8 cellular contexts compared by ENCODE assay signal in the genomic region with DNA sequence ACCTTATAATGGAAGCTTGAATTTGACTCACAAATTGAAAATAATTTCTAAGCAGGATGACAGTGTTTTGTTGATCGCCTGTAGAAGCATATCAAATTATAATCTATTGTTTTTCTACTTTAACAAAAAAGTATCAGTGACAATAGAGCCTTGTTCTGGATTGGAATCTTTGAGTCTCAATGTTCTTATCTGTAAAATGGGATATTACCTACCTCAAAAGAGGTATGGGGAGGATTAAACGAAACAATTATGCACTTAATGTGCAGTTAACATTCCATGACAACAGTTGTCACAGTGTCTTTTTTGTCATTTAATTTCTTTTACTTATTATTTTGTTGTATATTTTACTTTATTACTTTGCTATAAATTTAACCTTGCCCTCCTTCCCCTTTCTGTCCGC. TPM values are rescaled to one million over a fixed set of nuclear protein-coding genes. Genes with fewer than 3 reads are reported as not detected.
DNase-seq lines count a peak whose midpoint lies in the region; ATAC-seq and TF ChIP-seq lines count a peak whose summit lies in the region.

No MANE protein-coding gene starts in this region.

- ATAC-seq in activated naive CD8-positive, alpha-beta T cell treated with anti-CD3 and anti-CD28 coated beads, Interleukin-2, amount 50 U/mL, for 24 hours = no peak
- no peak for ATAC-seq in GM19328 (IDR thresholded peaks at IDR 0.05; ENCODE audit: unreplicated experiment)

- H3K9me3 Mint-ChIP-seq in activated T-cell treated with anti-CD3 and anti-CD28 coated beads, Interleukin-2, amount 50 U/mL, for 24 hours = no peaks in the 10 kb centered on the region
- H3K9me3 Mint-ChIP-seq in activated naive CD8-positive, alpha-beta T cell treated with anti-CD3 and anti-CD28 coated beads, Interleukin-2, amount 50 U/mL, for 24 hours = no peaks in the 10 kb centered on the region

- 76% methylated on average over 3 of the region's 3 CpGs for WGBS in liver

- peak overlapping the region in 2 of 3 donors; percentile 88 to 92 for H3K4me3 ChIP-seq in liver (ENCODE audit: low read depth in 1 of 3, low read length in 3 of 3)
- peak overlapping the region; percentile 88 to 95 for H3K4me3 ChIP-seq in tibial artery

- peaks cover 50% of the 10 kb centered on the region for H3K36me3 Mint-ChIP-seq in activated T-cell treated with anti-CD3 and anti-CD28 coated beads, Interleukin-2, amount 50 U/mL, for 24 hours (ENCODE audit: low read depth)
- peaks cover 28% of the 10 kb centered on the region for H3K36me3 Mint-ChIP-seq in activated naive CD8-positive, alpha-beta T cell treated with anti-CD3 and anti-CD28 coated beads, Interleukin-2, amount 50 U/mL, for 24 hours (ENCODE audit: low read depth)

- TF ChIP-seq CTCF in liver (IDR thresholded peaks at IDR 0.05; ENCODE audit: low read depth, low read length, missing input control) = no peak
- TF ChIP-seq CTCF in tibial artery (IDR thresholded peaks at IDR 0.05) = no peak

- peaks cover 48% of the 10 kb centered on the region for H3K4me1 Mint-ChIP-seq in activated T-cell treated with anti-CD3 and anti-CD28 coated beads, Interleukin-2, amount 50 U/mL, for 24 hours (ENCODE audit: low read depth)
- peaks cover 45% of the 10 kb centered on the region for H3K4me1 Mint-ChIP-seq in activated naive CD8-positive, alpha-beta T cell treated with anti-CD3 and anti-CD28 coated beads, Interleukin-2, amount 50 U/mL, for 24 hours

- TF ChIP-seq RAD21 in liver (IDR thresholded peaks at IDR 0.05) = no peak

- H3K27me3 Mint-ChIP-seq in activated T-cell treated with anti-CD3 and anti-CD28 coated beads, Interleukin-2, amount 50 U/mL, for 24 hours = no peaks in the 10 kb centered on the region
- no peaks in the 10 kb centered on the region for H3K27me3 Mint-ChIP-seq in activated naive CD8-positive, alpha-beta T cell treated with anti-CD3 and anti-CD28 coated beads, Interleukin-2, amount 50 U/mL, for 24 hours

- H3K27ac ChIP-seq in liver (ENCODE audit: low read depth in 1 of 2, low read length in 2 of 2) = no peak overlapping the region
- H3K27ac ChIP-seq in tibial artery = peak overlapping the region; percentile 89 to 90

- peak overlapping the region; percentile 90 for H3K27ac Mint-ChIP-seq in activated T-cell treated with anti-CD3 and anti-CD28 coated beads, Interleukin-2, amount 50 U/mL, for 24 hours
- H3K27ac Mint-ChIP-seq in activated naive CD8-positive, alpha-beta T cell treated with anti-CD3 and anti-CD28 coated beads, Interleukin-2, amount 50 U/mL, for 24 hours = peak overlapping the region; percentile 96

- H3K36me3 ChIP-seq in liver (ENCODE audit: control insufficient read depth in 4 of 4, insufficient read depth in 3 of 4, low read depth in 1 of 4, low read length in 3 of 4) (peaks cover 1 to 25% (median 21%) of the 10 kb centered on the region in 4 donors), tibial artery (peaks cover 21 to 41% (median 24%) of the 10 kb centered on the region in 3 donors)

- intact Hi-C loops in tibial artery (cut with DNase I; ENCODE audit: low total_unique reads) = no loop called here

- H3K4me3 Mint-ChIP-seq in activated T-cell treated with anti-CD3 and anti-CD28 coated beads, Interleukin-2, amount 50 U/mL, for 24 hours = peak overlapping the region; percentile 87
- peak overlapping the region; percentile 100 for H3K4me3 Mint-ChIP-seq in activated naive CD8-positive, alpha-beta T cell treated with anti-CD3 and anti-CD28 coated beads, Interleukin-2, amount 50 U/mL, for 24 hours

- no peaks in the 10 kb centered on the region for H3K27me3 ChIP-seq in liver (ENCODE audit: control insufficient read depth in 4 of 4, insufficient read depth in 4 of 4, low read length in 3 of 4)
- no peaks in the 10 kb centered on the region for H3K27me3 ChIP-seq in tibial artery

- peaks cover 0 to 11% (median 10%) of the 10 kb centered on the region in 4 donors for H3K4me1 ChIP-seq in liver (ENCODE audit: control insufficient read depth in 4 of 4, insufficient read depth in 4 of 4, low read length in 3 of 4)
- H3K4me1 ChIP-seq in tibial artery = peaks cover 0 to 23% (median 19%) of the 10 kb centered on the region in 4 donors

- H3K9me3 ChIP-seq in liver (ENCODE audit: control insufficient read depth in 4 of 4, low read length in 3 of 4) = no peaks in the 10 kb centered on the region
- no peaks in the 10 kb centered on the region for H3K9me3 ChIP-seq in tibial artery

- no peak for DNase-seq in activated T-cell treated with anti-CD3 and anti-CD28 coated beads, Interleukin-2, amount 50 U/mL, for 24 hours
- DNase-seq in activated T-cell treated with anti-CD3 and anti-CD28 coated beads for 4 hours (no peak), tibial artery (no peak), COLO668 (lab: John Stamatoyannopoulos, UW; ENCODE audit: unreplicated experiment) (no peak), NCI-H1092 treated with DMSO at 0.1 percent for 48 hours (lab: John Stamatoyannopoulos, UW) (no peak)
- no peak for DNase-seq in activated naive CD8-positive, alpha-beta T cell treated with anti-CD3 and anti-CD28 coated beads, Interleukin-2, amount 50 U/mL, for 24 hours

- H3K9ac ChIP-seq in liver (ENCODE audit: low read depth in 1 of 2, low read length in 2 of 2) = peak overlapping the region; percentile 45 to 86

TF ChIP-seq in liver, 16 proteins besides CTCF, POLR2A, EP300 and RAD21:
- TF ChIP-seq REST (IDR thresholded peaks at IDR 0.05) (no peak), HNF4G (IDR thresholded peaks at IDR 0.05) (no peak), JUND (IDR thresholded peaks at IDR 0.05) (no peak)

RNA-seq across cellular contexts. Expression of gene RTRAF, which starts 1.1 kb away (rescaled TPM):
- total RNA-seq in liver = 100 to 1,000 TPM in 1 of 2 donors, 10 to 100 TPM in 1; 21.6 to 119 TPM
- polyA plus RNA-seq in liver = 10 to 100 TPM; 52.5 to 80.6 TPM

Comparison
In these comparisons a context has a peak if more than half of its experiments do, and no peak if none do; other contexts are left out.
1. H3K27ac ChIP-seq: peak in tibial artery (2 of 2); none in liver (0 of 2).